24 cellular contexts compared by ENCODE assay signal in genomic region chr3:114834175-114834940, GRCh38.
"Had no signal": no experiment of that assay in that cellular context is flagged by ENCODE, and none has a peak within 500 bp of the region (broad histone marks: within the 10 kb centered on the region; RNA-seq: fewer than 3 reads in every experiment).

No MANE protein-coding gene starts in this region.

- H3K4me1 ChIP-seq: psoas muscle, upper lobe of right lung, uterus had no signal

- H3K4me3 ChIP-seq: gastrocnemius medialis, ovary, psoas muscle, thoracic aorta, tibial nerve, upper lobe of right lung, uterus had no signal

- H3K27me3 ChIP-seq: gastrocnemius medialis, ovary, tibial nerve, upper lobe of right lung, uterus had no signal

- DNase-seq: cortex of kidney; effector CD4-positive, alpha-beta T cell; foreskin fibroblast; gastrocnemius medialis; head of caudate nucleus; kidney; mesendoderm; midbrain; naive thymus-derived CD8-positive, alpha-beta T cell; nephron progenitor cell; occipital lobe; ovary; posterior cingulate gyrus; psoas muscle; right cardiac atrium; small intestine; stimulated activated CD4-positive, alpha-beta T cell treated with anti-CD3 and anti-CD28 coated beads, Interleukin-15, amount 100 ng/mL, for 24 hours; stimulated activated CD4-positive, alpha-beta T cell treated with anti-CD3 and anti-CD28 coated beads, Interleukin-2, amount 100 ng/mL, for 48 hours; stimulated activated naive B cell treated with anti-CD40 and anti-IgM and Interleukin-4, amounts not matched to agents 10 μg/mL and 1 μg/mL and 100 μg/mL, for 72 hours; upper lobe of right lung; uterus had no signal

- H3K27ac ChIP-seq: gastrocnemius medialis, ovary, psoas muscle, thoracic aorta, tibial nerve, upper lobe of right lung, uterus had no signal

- ATAC-seq: gastrocnemius medialis; left lobe of liver; naive thymus-derived CD8-positive, alpha-beta T cell; psoas muscle; right cardiac atrium; stimulated activated naive B cell treated with anti-CD40 and anti-IgM and Interleukin-4, amounts not matched to agents 10 μg/mL and 1 μg/mL and 100 μg/mL, for 72 hours; upper lobe of right lung had no signal

- H3K36me3 ChIP-seq: gastrocnemius medialis, ovary, thoracic aorta, tibial nerve, upper lobe of right lung, uterus had no signal

- H3K9me3 ChIP-seq: gastrocnemius medialis, ovary, psoas muscle, thoracic aorta, tibial nerve, upper lobe of right lung, uterus had no signal
